In genomic region chr13:108782480-108782879, GRCh38 we compare ENCODE assay signal across 2 cellular contexts.
A peak's percentile ranks its signal among the peaks of the same experiment; 100 is the strongest.
DNase-seq lines count a peak whose midpoint lies in the region; ATAC-seq, FAIRE-seq and TF ChIP-seq lines count a peak whose summit lies in the region.
"Not testable (repeated sequence)": the region's sequence is repeated elsewhere in the genome, so short reads cannot be mapped to it uniquely, and the experiment has no call there.

No MANE protein-coding gene starts in this region.

- POLR2A ChIA-PET in A549 (lab: Yijun Ruan, JAX); HEK293 (lab: Yijun Ruan, JAX): not testable (repeated sequence)

- not testable (repeated sequence) for H3K36me3 ChIP-seq in HEK293 (ENCODE audit: control insufficient read depth in 2 of 2, insufficient read depth in 1 of 2, low read length in 2 of 2)

- not testable (repeated sequence) for H3K9me3 ChIP-seq in A549; HEK293 (ENCODE audit: control insufficient read depth, insufficient read depth, low read depth, low read length)

- not testable (repeated sequence) for ATAC-seq in A549

- not testable (repeated sequence) for H3K4me2 ChIP-seq in A549

- TF ChIP-seq RAD21 in A549 (conservative IDR thresholded peaks at IDR 0.05 in 1 of 2, IDR thresholded peaks at IDR 0.05 in 1 of 2) = not testable (repeated sequence)

- CTCF ChIA-PET in A549 (lab: Yijun Ruan, JAX) = interaction anchor here (1.1 kb wide), 1 partner anchor 38 kb away, joined by 3 read pairs; no protein-coding TSS in a partner anchor
- CTCF ChIA-PET in HEK293 (lab: Yijun Ruan, JAX) = not testable (repeated sequence)

- FAIRE-seq in A549 (lab: Jason Lieb, UNC) = not testable (repeated sequence)

- TF ChIP-seq POLR2A in A549 (IDR thresholded peaks at IDR 0.05; ENCODE audit: low read length) = not testable (repeated sequence)

- H3K4me3 ChIP-seq in A549; HEK293 (ENCODE audit: low read depth, low read length): not testable (repeated sequence)

- not testable (repeated sequence) for DNase-seq in A549 (ENCODE audit: low read depth in 1 of 2, low spot score in 1 of 2)

- WGBS in A549 (ENCODE audit: missing lambda C conversion rate) = 89% methylated on average over 1 of the region's 2 CpGs

- not testable (repeated sequence) for TF ChIP-seq CTCF in A549 (IDR thresholded peaks at IDR 0.05); HEK293 (tag by site-specific recombination; IDR thresholded peaks at IDR 0.05)

- TF ChIP-seq EP300 in A549 (IDR thresholded peaks at IDR 0.05) = not testable (repeated sequence)

- H3K4me1 ChIP-seq in A549; HEK293 (ENCODE audit: control insufficient read depth, insufficient read depth, low read length): not testable (repeated sequence)

- H3K27ac ChIP-seq in A549; HEK293 (ENCODE audit: extremely low read depth, low read depth, low read length): not testable (repeated sequence)

TF ChIP-seq in A549, 52 proteins besides CTCF, POLR2A, EP300 and RAD21:
- TF ChIP-seq ZFP36 (IDR thresholded peaks at IDR 0.05; ENCODE audit: borderline replicate concordance, partially characterized antibody) = peak; percentile 75

TF ChIP-seq in HEK293, 187 proteins besides CTCF, POLR2A, EP300 and RAD21:
- peak; percentile 58 for TF ChIP-seq ZNF585B (tag by site-specific recombination; IDR thresholded peaks at IDR 0.05)
